1 cellular context compared by ENCODE assay signal in genomic region chr1:114131526-114132220, GRCh38.
TF ChIP-seq lines count a peak whose summit lies in the region.

No MANE protein-coding gene starts in this region.

TF ChIP-seq in H1, 55 proteins besides CTCF, POLR2A, EP300 and RAD21:
- no peak for TF ChIP-seq SRF (IDR thresholded peaks at IDR 0.05; ENCODE audit: low read depth, low read length)
- TF ChIP-seq NANOG (IDR thresholded peaks at IDR 0.05; ENCODE audit: insufficient read depth, low read depth, low read length, poor library complexity, severe bottlenecking) = no peak
- no peak for TF ChIP-seq EGR1 (IDR thresholded peaks at IDR 0.05; ENCODE audit: borderline replicate concordance, low read depth, low read length)
- TF ChIP-seq RXRA (IDR thresholded peaks at IDR 0.05; ENCODE audit: insufficient read depth, low read depth, low read length) = no peak
- no peak for TF ChIP-seq CTBP2 (IDR thresholded peaks at IDR 0.05; ENCODE audit: borderline replicate concordance, insufficient read depth, insufficient read length, low read length)
